17 cellular contexts compared by ENCODE assay signal in genomic region chr11:122814401-122814800, GRCh38. TPM values are rescaled to one million over a fixed set of nuclear protein-coding genes. Genes with fewer than 3 reads are reported as not detected.
DNase-seq lines count a peak whose midpoint lies in the region; ATAC-seq, FAIRE-seq and TF ChIP-seq lines count a peak whose summit lies in the region.
"Had no signal": no experiment of that assay in that cellular context is flagged by ENCODE, and none has a peak within 500 bp of the region (broad histone marks: within the 10 kb centered on the region; RNA-seq: fewer than 3 reads in every experiment).

No MANE protein-coding gene starts in this region.

- CTCF ChIA-PET in activated CD4-positive, alpha-beta T cell treated with anti-CD3 and anti-CD28 coated beads for 36 hours (lab: Charles Lee), result interaction anchor here (0.7 to 3.1 kb wide), 4 partner anchors 23 to 234 kb away, joined by 3 to 26 read pairs (median 4); no protein-coding TSS in a partner anchor

- H3K4me1 ChIP-seq in tibial nerve, result peaks cover 0 to 2% (median 0%) of the 10 kb centered on the region in 4 donors
- H3K4me1 ChIP-seq: right atrium auricular region had no signal

- peak; percentile 17 for DNase-seq in activated CD4-positive, alpha-beta T cell treated with anti-CD3 and anti-CD28 coated beads for 36 hours
- no peak for DNase-seq in activated CD4-positive, alpha-beta T cell treated with anti-CD3 and anti-CD28 coated beads for 4 hours
- DNase-seq in NB4 (ENCODE audit: low read depth), result no peak
- DNase-seq in bronchial epithelial cell (ENCODE audit: low read depth), result no peak
- no peak for DNase-seq in retinal pigment epithelial cell (ENCODE audit: low read depth)
- no peak for DNase-seq in NCI-H2081 treated with DMSO at 0.1 percent for 48 hours (lab: John Stamatoyannopoulos, UW)
- no peak for DNase-seq in tibial nerve (ENCODE audit: low spot score in 2 of 2)
- DNase-seq: activated B cell treated with CpG ODN at 0.5 μM for 24 hours; activated T-cell treated with anti-CD3 and anti-CD28 coated beads, Interleukin-2, amount 50 U/mL, for 4 hours; NCI-H1930 had no signal

- no peaks in the 10 kb centered on the region for H3K9me3 ChIP-seq in tibial nerve
- H3K9me3 ChIP-seq: HAP-1, thoracic aorta had no signal

- H3K36me3 Mint-ChIP-seq in activated CD4-positive, alpha-beta T cell treated with anti-CD3 and anti-CD28 coated beads for 36 hours (ENCODE audit: low read depth), result peaks cover 5% of the 10 kb centered on the region

- H3K27me3 Mint-ChIP-seq in activated CD4-positive, alpha-beta T cell treated with anti-CD3 and anti-CD28 coated beads for 36 hours, result no peaks in the 10 kb centered on the region
- H3K27me3 Mint-ChIP-seq: activated B cell treated with CpG ODN at 0.5 μM for 24 hours had no signal

- TF ChIP-seq EP300 in tibial nerve (IDR thresholded peaks at IDR 0.05), result no peak

- TF ChIP-seq CTCF in NB4 (IDR thresholded peaks at IDR 0.05; ENCODE audit: low read depth, low read length) (peak; percentile 14), bronchial epithelial cell (IDR thresholded peaks at IDR 0.05; ENCODE audit: insufficient read depth, low read length, severe bottlenecking) (peak; percentile 16), retinal pigment epithelial cell (conservative IDR thresholded peaks at IDR 0.05; ENCODE audit: low read depth, low read length) (peak; percentile 23), tibial nerve (IDR thresholded peaks at IDR 0.05) (no peak)

- H3K4me3 ChIP-seq in NB4 (ENCODE audit: low read depth, low read length) (no peak overlapping the region), bronchial epithelial cell (ENCODE audit: low read depth, low read length) (no peak overlapping the region), retinal pigment epithelial cell (ENCODE audit: low read length) (no peak overlapping the region), tibial nerve (no peak overlapping the region)
- H3K4me3 ChIP-seq: HAP-1, right atrium auricular region, thoracic aorta had no signal

- H3K27ac ChIP-seq in tibial nerve, result no peak overlapping the region
- H3K27ac ChIP-seq: right atrium auricular region, thoracic aorta had no signal

- peaks cover 12% of the 10 kb centered on the region for H3K4me1 Mint-ChIP-seq in activated CD4-positive, alpha-beta T cell treated with anti-CD3 and anti-CD28 coated beads for 36 hours

- intact Hi-C loops in activated CD4-positive, alpha-beta T cell treated with anti-CD3 and anti-CD28 coated beads for 36 hours (cut with DNase I, micrococcal nuclease), result loop anchor here (1.0 to 5.0 kb wide), 2 partner anchors 38 to 40 kb away; no protein-coding TSS in a partner anchor

- no peak overlapping the region for H3K4me3 Mint-ChIP-seq in activated CD4-positive, alpha-beta T cell treated with anti-CD3 and anti-CD28 coated beads for 36 hours
- H3K4me3 Mint-ChIP-seq: activated T-cell treated with anti-CD3 and anti-CD28 coated beads, Interleukin-2, amount 50 U/mL, for 4 hours had no signal

- 92 to 93% methylated on average over 1 of the region's 1 CpG for WGBS in tibial nerve, 2 donors

- ATAC-seq in activated CD4-positive, alpha-beta T cell treated with anti-CD3 and anti-CD28 coated beads for 36 hours, result no peak
- no peak for ATAC-seq in HG03342 (IDR thresholded peaks at IDR 0.05; ENCODE audit: unreplicated experiment)
- ATAC-seq: activated T-cell treated with anti-CD3 and anti-CD28 coated beads, Interleukin-2, amount 50 U/mL, for 4 hours had no signal

- no peak overlapping the region for H3K27ac Mint-ChIP-seq in activated CD4-positive, alpha-beta T cell treated with anti-CD3 and anti-CD28 coated beads for 36 hours
- H3K27ac Mint-ChIP-seq: activated B cell treated with CpG ODN at 0.5 μM for 24 hours had no signal

- TF ChIP-seq POLR2A in NB4 (IDR thresholded peaks at IDR 0.05; ENCODE audit: extremely low read depth, insufficient read length) (no peak), tibial nerve (IDR thresholded peaks at IDR 0.05) (no peak)

- H3K36me3 ChIP-seq in bronchial epithelial cell (ENCODE audit: control insufficient read depth, insufficient read depth, low read length), result no peaks in the 10 kb centered on the region
- H3K36me3 ChIP-seq in tibial nerve, result no peaks in the 10 kb centered on the region
- H3K36me3 ChIP-seq: HAP-1, right atrium auricular region, thoracic aorta had no signal

- no peak for FAIRE-seq in bronchial epithelial cell (lab: Jason Lieb, UNC)
- FAIRE-seq: astrocyte, GM19239, RCC 7860 had no signal

- peaks cover 6% of the 10 kb centered on the region for H3K9me3 Mint-ChIP-seq in activated CD4-positive, alpha-beta T cell treated with anti-CD3 and anti-CD28 coated beads for 36 hours (ENCODE audit: low read depth)

- H3K27me3 ChIP-seq in bronchial epithelial cell (ENCODE audit: control insufficient read depth, insufficient read depth, low read length) (no peaks in the 10 kb centered on the region), tibial nerve (no peaks in the 10 kb centered on the region)
- H3K27me3 ChIP-seq: right atrium auricular region had no signal

- POLR2A ChIA-PET in activated CD4-positive, alpha-beta T cell treated with anti-CD3 and anti-CD28 coated beads for 36 hours (lab: Charles Lee), result no interaction called here

RNA-seq across cellular contexts. Expression of gene CRTAM, which starts 23.9 kb away (rescaled TPM):
- total RNA-seq in activated CD4-positive, alpha-beta T cell treated with anti-CD3 and anti-CD28 coated beads for 36 hours, result under 1 TPM; 0.32 to 0.39 TPM
- total RNA-seq in bronchial epithelial cell, result 0.79 TPM in 1 of 2 replicates, not detected in the other
- under 1 TPM in 3 of 4 donors, not detected in 1; 0.20 to 0.84 (median 0.66) TPM for total RNA-seq in tibial nerve
- total RNA-seq: activated B cell treated with CpG ODN at 0.5 μM for 24 hours, astrocyte had no signal

Comparison
In these comparisons a context has a peak if more than half of its experiments do, and no peak if none do; other contexts are left out.
1. CTCF ChIP-seq: peak in NB4 (single experiment), bronchial epithelial cell (single experiment) and retinal pigment epithelial cell (single experiment); none in tibial nerve (0 of 5).